In genomic region chr12:75511116-75512048, GRCh38 we compare ENCODE assay signal across 8 cellular contexts. TPM values are rescaled to one million over a fixed set of nuclear protein-coding genes. Genes with fewer than 3 reads are reported as not detected.
A peak's percentile ranks its signal among the peaks of the same experiment; 100 is the strongest.
DNase-seq lines count a peak whose midpoint lies in the region; ATAC-seq lines count a peak whose summit lies in the region.

Gene KRR1 (minus strand): TSS chr12:75511609. CDS start chr12:75511597, 12 bp downstream.

- peak; percentile 97 for ATAC-seq in HG02623 (IDR thresholded peaks at IDR 0.05; ENCODE audit: unreplicated experiment)

- no peaks in the 10 kb centered on the region for H3K27me3 Mint-ChIP-seq in activated naive CD8-positive, alpha-beta T cell

- no peaks in the 10 kb centered on the region for H3K9me3 Mint-ChIP-seq in activated naive CD8-positive, alpha-beta T cell (ENCODE audit: low read depth)

- peak within 1 kb of the TSS; percentile 99 for H3K4me3 Mint-ChIP-seq in activated naive CD8-positive, alpha-beta T cell

- H3K4me1 Mint-ChIP-seq in activated naive CD8-positive, alpha-beta T cell (ENCODE audit: low read depth) = peaks cover 40% of the 10 kb centered on the region

- H3K27ac ChIP-seq in temporal lobe (ENCODE audit: low read depth, low read length) = no peak within 1 kb of the TSS

- peak within 1 kb of the TSS; percentile 98 for H3K27ac Mint-ChIP-seq in activated naive CD8-positive, alpha-beta T cell

- peak within 1 kb of the TSS; percentile 99 for H3K4me3 ChIP-seq in GM08714 (ENCODE audit: low read length)

- H3K36me3 Mint-ChIP-seq in activated naive CD8-positive, alpha-beta T cell = peaks cover 6% of the 10 kb centered on the region

- DNase-seq in NCI-H1105 (lab: John Stamatoyannopoulos, UW) (peak; percentile 96), SKM-1 treated with dmso at 0.1 percent for 144 hours (lab: John Stamatoyannopoulos, UW; ENCODE audit: unreplicated experiment) (peak; percentile 85), glomerular endothelial cell (ENCODE audit: extremely low read depth, low read depth, low spot score) (peak; percentile 95), occipital lobe (lab: John Stamatoyannopoulos, UW) (peak; percentile 95)

RNA-seq across cellular contexts. Expression of gene KRR1, which starts in this region (rescaled TPM):
- total RNA-seq in glomerular endothelial cell (27.0 and 31.0 TPM in 2 replicates), occipital lobe (44.9 TPM), temporal lobe (35.2 TPM)
